Comparison of ENCODE assay signal across 16 cellular contexts in the genomic region with DNA sequence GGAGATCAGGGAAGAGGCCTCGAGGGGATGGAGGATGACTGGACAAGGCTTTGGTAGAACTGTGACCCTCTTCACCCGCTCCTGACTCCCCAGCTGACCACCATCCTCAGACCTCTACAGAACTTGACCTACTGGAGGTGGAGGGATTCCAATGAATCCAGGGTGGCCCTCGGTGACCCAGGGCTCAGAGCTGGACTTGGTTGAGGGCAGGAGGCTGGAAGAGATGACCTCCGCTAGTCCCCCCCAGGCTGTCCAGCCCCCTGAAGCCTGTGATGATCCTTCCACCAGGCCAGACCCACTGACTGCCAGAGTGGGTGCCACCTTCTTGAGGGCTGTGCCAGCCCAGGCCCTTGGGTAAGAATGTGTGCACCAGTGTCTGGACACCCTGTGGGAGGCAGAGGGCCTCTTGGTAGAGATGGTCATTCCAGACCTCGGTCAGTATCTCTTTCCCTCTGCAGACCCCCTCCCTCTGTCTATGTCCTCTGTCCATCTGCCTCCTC.
"Had no signal": no experiment of that assay in that cellular context is flagged by ENCODE, and none has a peak within 500 bp of the region (broad histone marks: within the 10 kb centered on the region; RNA-seq: fewer than 3 reads in every experiment).

No MANE protein-coding gene starts in this region.

- H3K4me1 ChIP-seq: tibial nerve, upper lobe of left lung, vagina had no signal

- H3K9me3 ChIP-seq: mucosa of descending colon, thoracic aorta, tibial nerve, upper lobe of left lung, vagina had no signal

- H3K4me2 ChIP-seq: smooth muscle cell had no signal

- ATAC-seq: effector memory CD8-positive, alpha-beta T cell; left lobe of liver; stimulated activated naive B cell treated with anti-CD40 and anti-IgM and Interleukin-4, amounts not matched to agents 10 μg/mL and 1 μg/mL and 100 μg/mL, for 72 hours had no signal

- H3K27ac ChIP-seq: thoracic aorta, tibial nerve, upper lobe of left lung, vagina had no signal

- H3K36me3 ChIP-seq: thoracic aorta, tibial nerve, upper lobe of left lung, vagina had no signal

- H3K4me3 ChIP-seq: lung, mucosa of descending colon, smooth muscle cell, thoracic aorta, tibial nerve, upper lobe of left lung, vagina had no signal

- H3K27me3 ChIP-seq: tibial nerve, upper lobe of left lung, vagina had no signal

- DNase-seq: cortex of kidney; effector memory CD8-positive, alpha-beta T cell; erythroblast; kidney; mucosa of descending colon; naive B cell; stimulated activated CD4-positive, alpha-beta T cell treated with anti-CD3 and anti-CD28 coated beads, Interleukin-2, amount 100 ng/mL, for 24 hours; stimulated activated CD4-positive, alpha-beta T cell treated with anti-CD3 and anti-CD28 coated beads, Interleukin-4, amount 100 ng/mL, for 4 hours; stimulated activated naive B cell treated with anti-CD40 and anti-IgM and Interleukin-4, amounts not matched to agents 10 μg/mL and 1 μg/mL and 100 μg/mL, for 72 hours had no signal
